ENCODE assay signal across 8 cellular contexts in genomic region chr4:55854132-55854531, GRCh38. TPM values are rescaled to one million over a fixed set of nuclear protein-coding genes. Genes with fewer than 3 reads are reported as not detected.
DNase-seq lines count a peak whose midpoint lies in the region; ATAC-seq and TF ChIP-seq lines count a peak whose summit lies in the region.

No MANE protein-coding gene starts in this region.

- peak overlapping the region; percentile 71 for H3K27ac Mint-ChIP-seq in stimulated activated memory B cell treated with anti-CD40 and anti-IgM and Interleukin-4, amounts not matched to agents 10 μg/mL and 1 μg/mL and 100 μg/mL, for 72 hours

- H3F3A ChIP-seq in SU-DHL-6 (ENCODE audit: insufficient read depth), result no peaks in the 10 kb centered on the region

- H3K4me3 ChIP-seq in HAP-1 (peak overlapping the region; percentile 95), SU-DHL-6 (ENCODE audit: insufficient read depth, low read length, poor library complexity, severe bottlenecking) (peak overlapping the region; percentile 96), left ventricle myocardium inferior (peak overlapping the region; percentile 91)

- H3K36me3 ChIP-seq in HAP-1 (replicated peaks) (no peaks in the 10 kb centered on the region; the same call in 1 of the 2 replicates), SU-DHL-6 (ENCODE audit: low read length) (no peaks in the 10 kb centered on the region; the same call in 1 of the 2 replicates), left ventricle myocardium inferior (peaks cover 10% of the 10 kb centered on the region)

- DNase-seq in HAP-1 (ENCODE audit: low spot score in 2 of 2) (no peak), left ventricle myocardium inferior (no peak), NCI-H1694 (lab: John Stamatoyannopoulos, UW) (no peak), GM19238 (ENCODE audit: insufficient read length, low spot score) (no peak)

- H3K9me3 ChIP-seq in HAP-1 (no peaks in the 10 kb centered on the region), SU-DHL-6 (ENCODE audit: insufficient read depth, low read length) (no peaks in the 10 kb centered on the region), left ventricle myocardium inferior (replicated peaks) (no peaks in the 10 kb centered on the region)

- no peaks in the 10 kb centered on the region for H4K20me1 ChIP-seq in SU-DHL-6 (ENCODE audit: low read depth, low read length)

- no peaks in the 10 kb centered on the region for H3K27me3 ChIP-seq in HAP-1 (ENCODE audit: low read depth)
- no peaks in the 10 kb centered on the region for H3K27me3 ChIP-seq in SU-DHL-6 (ENCODE audit: low read length)
- H3K27me3 ChIP-seq in left ventricle myocardium inferior (ENCODE audit: low read depth), result peaks cover 10% of the 10 kb centered on the region

- peak overlapping the region; percentile 96 for H2AFZ ChIP-seq in SU-DHL-6 (ENCODE audit: low read depth, low read length, severe bottlenecking)

- in situ Hi-C loops in HAP-1 (cut with MboI; ENCODE audit: low sequenced_read_pairs), result no loop called here

- H3K9me3 Mint-ChIP-seq in stimulated activated memory B cell treated with anti-CD40 and anti-IgM and Interleukin-4, amounts not matched to agents 10 μg/mL and 1 μg/mL and 100 μg/mL, for 72 hours, result no peaks in the 10 kb centered on the region

- H3K27ac ChIP-seq in SU-DHL-6 (ENCODE audit: low read depth, low read length), result no peak overlapping the region
- peak overlapping the region; percentile 90 for H3K27ac ChIP-seq in left ventricle myocardium inferior (replicated peaks)

- H3K27me3 Mint-ChIP-seq in stimulated activated memory B cell treated with anti-CD40 and anti-IgM and Interleukin-4, amounts not matched to agents 10 μg/mL and 1 μg/mL and 100 μg/mL, for 72 hours, result no peaks in the 10 kb centered on the region

- H3K4me3 Mint-ChIP-seq in stimulated activated memory B cell treated with anti-CD40 and anti-IgM and Interleukin-4, amounts not matched to agents 10 μg/mL and 1 μg/mL and 100 μg/mL, for 72 hours, result no peak overlapping the region

- no peak for TF ChIP-seq CTCF in SU-DHL-6 (IDR thresholded peaks at IDR 0.05; ENCODE audit: insufficient read depth, low read length, poor library complexity, severe bottlenecking)
- no peak for TF ChIP-seq CTCF in left ventricle myocardium inferior (IDR thresholded peaks at IDR 0.05; ENCODE audit: borderline replicate concordance)

- peaks cover 7% of the 10 kb centered on the region for H3K36me3 Mint-ChIP-seq in stimulated activated memory B cell treated with anti-CD40 and anti-IgM and Interleukin-4, amounts not matched to agents 10 μg/mL and 1 μg/mL and 100 μg/mL, for 72 hours

- intact Hi-C loops in left ventricle myocardium inferior (cut with micrococcal nuclease), result no loop called here

- no peaks in the 10 kb centered on the region for H3K9me2 ChIP-seq in SU-DHL-6 (replicated peaks; ENCODE audit: insufficient read depth, low read length)

- H3K4me1 Mint-ChIP-seq in stimulated activated memory B cell treated with anti-CD40 and anti-IgM and Interleukin-4, amounts not matched to agents 10 μg/mL and 1 μg/mL and 100 μg/mL, for 72 hours, result no peaks in the 10 kb centered on the region

- peaks cover 7% of the 10 kb centered on the region for H3K4me1 ChIP-seq in HAP-1
- H3K4me1 ChIP-seq in left ventricle myocardium inferior, result peaks cover 34% of the 10 kb centered on the region

- H3K4me2 ChIP-seq in SU-DHL-6 (ENCODE audit: low read depth, low read length, poor library complexity, severe bottlenecking), result peak overlapping the region; percentile 69

- H3K79me2 ChIP-seq in SU-DHL-6 (ENCODE audit: insufficient read depth, low read length), result peaks cover 24% of the 10 kb centered on the region; the same call in 1 of the 2 replicates

- peak overlapping the region; percentile 80 for H3K9ac ChIP-seq in SU-DHL-6 (ENCODE audit: low read length)

- ATAC-seq in stimulated activated memory B cell treated with anti-CD40 and anti-IgM and Interleukin-4, amounts not matched to agents 10 μg/mL and 1 μg/mL and 100 μg/mL, for 72 hours, result peak; percentile 9
- ATAC-seq in GM18907 (IDR thresholded peaks at IDR 0.05; ENCODE audit: unreplicated experiment) (no peak), GM21367 (IDR thresholded peaks at IDR 0.05; ENCODE audit: unreplicated experiment) (no peak)

RNA-seq across cellular contexts. Expression of gene EXOC1, which starts 0.7 kb away (rescaled TPM):
- 20.3 TPM for total RNA-seq in left ventricle myocardium inferior

RNA-seq across cellular contexts. Expression of gene EXOC1L, which starts 34.5 kb away (rescaled TPM):
- not detected for total RNA-seq in left ventricle myocardium inferior
